ENCODE assay signal across 8 cellular contexts in the genomic region with DNA sequence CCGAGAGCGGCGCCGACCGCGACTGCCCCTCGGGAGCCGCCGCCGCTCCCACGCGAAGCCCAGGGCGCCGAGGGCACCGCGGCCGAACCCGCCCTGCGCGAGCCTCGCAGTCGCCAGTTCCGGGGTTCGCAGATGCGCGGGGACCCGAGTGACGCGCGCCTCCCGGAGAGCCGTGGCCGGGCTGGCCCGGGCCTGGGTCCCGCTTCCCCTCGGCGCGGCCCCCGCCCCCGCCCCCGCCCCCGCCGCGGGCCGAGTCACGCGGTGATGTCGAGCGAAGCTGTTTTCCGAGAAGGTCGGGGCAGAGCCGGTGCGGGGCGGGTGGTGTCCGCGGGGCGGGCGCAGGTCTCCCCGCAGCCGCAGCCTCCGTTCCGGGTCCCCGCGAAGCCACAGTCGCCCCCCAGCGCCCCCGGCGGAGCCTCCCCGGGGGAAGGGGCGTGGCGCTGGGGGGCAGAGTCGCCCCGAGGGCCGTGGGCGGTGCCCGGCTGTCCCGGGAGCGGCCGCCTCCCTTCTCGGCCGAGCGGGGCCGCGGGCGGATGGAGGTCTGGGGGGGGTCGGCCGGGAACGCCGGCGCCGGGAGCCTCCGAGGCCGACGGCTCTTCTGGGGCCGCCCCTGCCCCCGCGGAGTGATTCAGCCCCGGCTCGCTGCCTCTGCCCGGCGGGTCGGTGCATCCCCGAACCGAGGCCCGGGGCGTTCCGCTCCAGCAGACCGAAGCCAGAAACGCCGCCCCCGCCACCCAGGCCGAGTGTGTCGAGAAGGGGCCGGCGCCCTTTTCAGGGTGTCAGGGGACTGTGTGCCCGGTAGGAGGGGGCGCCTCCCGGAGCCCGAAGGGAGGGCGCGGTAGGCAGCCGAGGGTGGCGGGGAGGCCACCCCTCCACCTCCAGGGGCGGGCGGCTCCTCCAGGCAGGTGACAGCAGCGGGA. TPM values are rescaled to one million over a fixed set of nuclear protein-coding genes. Genes with fewer than 3 reads are reported as not detected.
DNase-seq lines count a peak whose midpoint lies in the region; ATAC-seq and TF ChIP-seq lines count a peak whose summit lies in the region.

No MANE protein-coding gene starts in this region.

- no peak overlapping the region for H3K27ac ChIP-seq in neuronal stem cell (replicated peaks; ENCODE audit: low read length)

- no peak overlapping the region for H4K91ac ChIP-seq in neuronal stem cell (ENCODE audit: low read depth, low read length, poor library complexity)

- no peak for TF ChIP-seq CTCF in AG10803 (conservative IDR thresholded peaks at IDR 0.05; ENCODE audit: low read length)
- no peak for TF ChIP-seq CTCF in fibroblast of mammary gland (conservative IDR thresholded peaks at IDR 0.05; ENCODE audit: control insufficient read depth, insufficient read depth, low read depth, low read length)

- H3K4me2 ChIP-seq in neuronal stem cell (ENCODE audit: insufficient read depth, low read length, poor library complexity, severe bottlenecking) = peak overlapping the region; percentile 83

- peaks cover 0 to 14% of the 10 kb centered on the region in 2 donors for H3K36me3 ChIP-seq in neuronal stem cell (replicated peaks in 1 of 2; ENCODE audit: control insufficient read depth in 2 of 2, insufficient read depth in 2 of 2, low read length in 2 of 2)

- H3K4me1 ChIP-seq in neuronal stem cell (ENCODE audit: control insufficient read depth in 2 of 2, insufficient read depth in 1 of 2, low read depth in 1 of 2, low read length in 2 of 2) = peaks cover 8 to 15% of the 10 kb centered on the region in 2 donors

- peaks cover 17% of the 10 kb centered on the region for H3K79me1 ChIP-seq in neuronal stem cell (ENCODE audit: low read depth, low read length)

- H3K27me3 ChIP-seq in neuronal stem cell (ENCODE audit: control insufficient read depth in 3 of 3, insufficient read depth in 3 of 3, low read depth in 1 of 3, low read length in 3 of 3) = peaks cover 13 to 45% (median 32%) of the 10 kb centered on the region in 3 experiments

- peaks cover 0 to 3% of the 10 kb centered on the region in 2 donors for H3K9me3 ChIP-seq in neuronal stem cell (replicated peaks in 1 of 2; ENCODE audit: control insufficient read depth in 2 of 2, insufficient read depth in 1 of 2, low read depth in 1 of 2, low read length in 2 of 2)

- no peak for DNase-seq in AG10803 (ENCODE audit: low read depth)
- DNase-seq in activated T-cell treated with anti-CD3 and anti-CD28 coated beads for 1 hour (ENCODE audit: low read depth) = peak; percentile 29
- no peak for DNase-seq in fibroblast of mammary gland (ENCODE audit: low read depth)
- DNase-seq in neuronal stem cell (ENCODE audit: low spot score) = no peak
- DNase-seq in NCI-H510A (lab: John Stamatoyannopoulos, UW) = no peak
- no peak for DNase-seq in NCI-H187 (lab: John Stamatoyannopoulos, UW)

- H2BK120ac ChIP-seq in neuronal stem cell (ENCODE audit: low read depth, low read length) = no peak overlapping the region

- no peak overlapping the region for H2BK12ac ChIP-seq in neuronal stem cell (ENCODE audit: low read length)

- H3K14ac ChIP-seq in neuronal stem cell (ENCODE audit: low read length) = no peak overlapping the region

- no peak overlapping the region for H2BK15ac ChIP-seq in neuronal stem cell (ENCODE audit: low read length)

- H3K4me3 ChIP-seq in AG10803 (ENCODE audit: low read length) = peak overlapping the region; percentile 80
- H3K4me3 ChIP-seq in fibroblast of mammary gland (ENCODE audit: control insufficient read depth, low read depth, low read length) = peak overlapping the region; percentile 55
- peak overlapping the region; percentile 58 to 87 for H3K4me3 ChIP-seq in neuronal stem cell (ENCODE audit: low read length in 2 of 2)

- H3K18ac ChIP-seq in neuronal stem cell (ENCODE audit: low read length) = peak overlapping the region; percentile 83

- H3K23ac ChIP-seq in neuronal stem cell (ENCODE audit: low read depth, low read length, poor library complexity) = peak overlapping the region; percentile 91

- peak overlapping the region; percentile 77 for H3K9ac ChIP-seq in neuronal stem cell (ENCODE audit: low read depth, low read length, poor library complexity)

- ATAC-seq in HG02642 (IDR thresholded peaks at IDR 0.05; ENCODE audit: poor library complexity, unreplicated experiment) = peak; percentile 33
- ATAC-seq in HG03097 (IDR thresholded peaks at IDR 0.05; ENCODE audit: low FRiP score, unreplicated experiment) = no peak

- H4K8ac ChIP-seq in neuronal stem cell (ENCODE audit: low read depth, low read length) = no peak overlapping the region

- H2AFZ ChIP-seq in neuronal stem cell (ENCODE audit: low read length) = peak overlapping the region; percentile 79

- H3K4ac ChIP-seq in neuronal stem cell (ENCODE audit: low read length) = no peak overlapping the region

- peak overlapping the region; percentile 75 for H2AK5ac ChIP-seq in neuronal stem cell (ENCODE audit: low read depth, low read length)

- no peak overlapping the region for H2BK5ac ChIP-seq in neuronal stem cell (ENCODE audit: low read length)

- WGBS in neuronal stem cell (ENCODE audit: extremely low coverage in 2 of 2, insufficient read length in 2 of 2, insufficient replicate concordance in 1 of 2), 2 donors = no CpG with 5 or more reads among the region's 126 CpGs

RNA-seq across cellular contexts. Expression of gene METRNL, which starts 1.5 kb away (rescaled TPM):
- polyA plus RNA-seq in neuronal stem cell (2013, experiment 1 of 2) = 12.8 TPM
- 14.7 TPM for polyA plus RNA-seq in neuronal stem cell (2013, experiment 2 of 2)
